In genomic region chr12:79776111-79776510, GRCh38 we compare ENCODE assay signal across 12 cellular contexts.
A peak's percentile ranks its signal among the peaks of the same experiment; 100 is the strongest.
DNase-seq lines count a peak whose midpoint lies in the region; ATAC-seq and TF ChIP-seq lines count a peak whose summit lies in the region.
"Had no signal": no experiment of that assay in that cellular context is flagged by ENCODE, and none has a peak within 500 bp of the region (broad histone marks: within the 10 kb centered on the region; RNA-seq: fewer than 3 reads in every experiment).

No MANE protein-coding gene starts in this region.

- no peak for TF ChIP-seq EP300 in upper lobe of left lung (IDR thresholded peaks at IDR 0.05)

- peaks cover 0 to 6% (median 0%) of the 10 kb centered on the region in 4 donors for H3K4me1 ChIP-seq in upper lobe of left lung

- H3K9me3 ChIP-seq in upper lobe of left lung: no peaks in the 10 kb centered on the region

- DNase-seq in NCI-H226: peak; percentile 51
- DNase-seq in dedifferentiated amniotic fluid mesenchymal stem cell (ENCODE audit: extremely low spot score): peak; percentile 50
- DNase-seq in iris pigment epithelial cell (ENCODE audit: low read depth): peak; percentile 80
- DNase-seq in upper lobe of left lung: no peak
- no peak for DNase-seq in T-helper 2 cell
- DNase-seq: activated CD8-positive, alpha-beta T cell treated with anti-CD3 and anti-CD28 coated beads, Interleukin-2, amount 10 ng/mL, durations not matched to agents 7 days and 5 days; dorsolateral prefrontal cortex; T-helper 17 cell had no signal

- no peak for ATAC-seq in upper lobe of left lung (ENCODE audit: low FRiP score in 2 of 2)
- ATAC-seq in HG02642 (IDR thresholded peaks at IDR 0.05; ENCODE audit: poor library complexity, unreplicated experiment): no peak
- no peak for ATAC-seq in GM21360 (IDR thresholded peaks at IDR 0.05; ENCODE audit: unreplicated experiment)
- no peak for ATAC-seq in HG02588 (IDR thresholded peaks at IDR 0.05; ENCODE audit: unreplicated experiment)
- ATAC-seq: activated CD8-positive, alpha-beta T cell treated with anti-CD3 and anti-CD28 coated beads, Interleukin-2, amount 10 ng/mL, durations not matched to agents 7 days and 5 days; natural killer cell treated with Interleukin-12 subunit alpha and Interleukin-12 subunit beta and Interleukin-15 and Interleukin-18, amount 100 ng/mL, for 72 hours; T-helper 17 cell had no signal

- peak overlapping the region in 3 of 4 donors; percentile 3 to 40 (median 14) for H3K27ac ChIP-seq in upper lobe of left lung

- TF ChIP-seq CTCF in upper lobe of left lung (IDR thresholded peaks at IDR 0.05): no peak

- no peaks in the 10 kb centered on the region for H3K27me3 ChIP-seq in upper lobe of left lung
- H3K27me3 ChIP-seq: dorsolateral prefrontal cortex had no signal

- WGBS in upper lobe of left lung, 2 donors: 69 to 72% methylated on average over 1 of the region's 1 CpG

- TF ChIP-seq POLR2A in upper lobe of left lung (IDR thresholded peaks at IDR 0.05): no peak

- H3K4me3 ChIP-seq in upper lobe of left lung: no peak overlapping the region
- H3K4me3 ChIP-seq: dorsolateral prefrontal cortex had no signal

- peaks cover 0 to 37% (median 2%) of the 10 kb centered on the region in 4 donors for H3K36me3 ChIP-seq in upper lobe of left lung

Comparison
In these comparisons a context has a peak if more than half of its experiments do, and no peak if none do; other contexts are left out.
1. DNase-seq: peak in NCI-H226 (single experiment), dedifferentiated amniotic fluid mesenchymal stem cell (single experiment) and iris pigment epithelial cell (single experiment); none in upper lobe of left lung (0 of 2) and T-helper 2 cell (0 of 5).